16 cellular contexts compared by ENCODE assay signal in genomic region chr4:145786830-145787229, GRCh38.
"Had no signal": no experiment of that assay in that cellular context is flagged by ENCODE, and none has a peak within 500 bp of the region (broad histone marks: within the 10 kb centered on the region; RNA-seq: fewer than 3 reads in every experiment).

No MANE protein-coding gene starts in this region.

- H3K4me3 ChIP-seq: esophagus squamous epithelium, gastroesophageal sphincter, tibial artery, upper lobe of left lung, uterus had no signal

- H3K27me3 ChIP-seq: esophagus squamous epithelium, gastroesophageal sphincter, tibial artery, upper lobe of left lung, uterus had no signal

- H3K36me3 ChIP-seq: esophagus squamous epithelium, gastroesophageal sphincter, tibial artery, upper lobe of left lung, uterus had no signal

- ATAC-seq: gastroesophageal sphincter; naive thymus-derived CD4-positive, alpha-beta T cell; right cardiac atrium had no signal

- DNase-seq: dermis blood vessel endothelial cell; esophagus squamous epithelium; foreskin fibroblast; glutamatergic neuron; islet precursor cell; mammary epithelial cell; naive thymus-derived CD4-positive, alpha-beta T cell; posterior cingulate gyrus; right cardiac atrium; small intestine; stimulated activated CD4-positive, alpha-beta T cell treated with anti-CD3 and anti-CD28 coated beads, Interleukin-12 subunit alpha, Interleukin-12 subunit beta, amount 100 ng/mL, for 4 hours; stimulated activated naive CD4-positive, alpha-beta T cell; tibial artery; uterus had no signal

- H3K4me3 Mint-ChIP-seq: naive thymus-derived CD4-positive, alpha-beta T cell had no signal

- H3K27ac ChIP-seq: esophagus squamous epithelium, gastroesophageal sphincter, upper lobe of left lung, uterus had no signal

- H3K4me1 ChIP-seq: upper lobe of left lung, uterus had no signal

- H3K27me3 Mint-ChIP-seq: naive thymus-derived CD4-positive, alpha-beta T cell had no signal

- H3K9me3 ChIP-seq: esophagus squamous epithelium, gastroesophageal sphincter, tibial artery, upper lobe of left lung, uterus had no signal
